1 cellular context compared by ENCODE assay signal in the genomic region with DNA sequence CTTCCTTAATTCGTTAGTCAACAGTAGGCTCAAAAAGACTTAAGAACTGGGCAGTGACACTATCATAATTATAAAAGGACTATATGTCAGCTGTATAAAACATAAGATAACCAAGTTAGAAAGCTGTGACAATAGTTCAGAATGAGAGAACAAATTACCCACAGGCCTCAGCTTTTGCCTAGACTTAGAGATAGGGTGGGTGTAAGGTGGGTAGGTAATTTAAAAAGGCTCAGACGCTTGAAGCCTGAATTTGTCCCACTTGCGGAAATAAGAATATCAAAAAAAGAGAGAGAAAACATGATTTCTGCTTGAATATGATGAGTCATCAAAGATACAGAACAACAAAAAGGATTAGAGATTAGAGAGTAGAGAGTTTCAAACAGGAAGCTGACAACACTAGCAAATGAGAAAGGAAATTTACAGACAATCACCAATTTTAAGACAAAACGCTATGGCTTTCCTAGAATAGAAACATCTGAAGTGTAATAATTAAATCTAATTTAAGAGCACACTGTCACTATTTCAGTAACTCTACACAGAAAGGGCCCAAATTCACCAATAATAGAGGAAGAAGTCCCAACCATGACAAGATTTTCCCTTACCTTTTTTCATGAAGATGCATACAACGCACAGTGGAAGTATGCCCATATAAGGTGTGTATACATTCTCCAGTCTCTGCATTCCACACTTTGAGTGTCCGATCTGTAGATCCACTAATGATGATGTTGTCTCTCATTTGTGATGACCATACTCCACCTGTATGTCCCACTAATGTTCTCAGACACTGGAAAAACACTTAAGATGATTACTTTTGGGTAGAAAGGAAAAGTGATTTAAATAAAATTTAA.
TF ChIP-seq lines count a peak whose summit lies in the region.

No MANE protein-coding gene starts in this region.

TF ChIP-seq in HepG2, 621 proteins besides CTCF, POLR2A, EP300 and RAD21:
- TF ChIP-seq ZNF143 (CRISPR knock-in tag; IDR thresholded peaks at IDR 0.05) (no peak), ZNF350 (CRISPR knock-in tag; IDR thresholded peaks at IDR 0.05; ENCODE audit: borderline replicate concordance, low read depth) (no peak), ZNF609 (CRISPR knock-in tag; IDR thresholded peaks at IDR 0.05; ENCODE audit: borderline replicate concordance) (no peak), ZNF777 (CRISPR knock-in tag; IDR thresholded peaks at IDR 0.05) (no peak), SIX4 (CRISPR knock-in tag; IDR thresholded peaks at IDR 0.05) (no peak), SRF (IDR thresholded peaks at IDR 0.05; ENCODE audit: low read depth, low read length) (peak; percentile 62; the same call in 1 of the 2 replicates), MAFF (IDR thresholded peaks at IDR 0.05; ENCODE audit: low read depth, low read length) (peak; percentile 90), ZNF136 (CRISPR knock-in tag; IDR thresholded peaks at IDR 0.05; ENCODE audit: low read depth) (no peak), ZNF629 (CRISPR knock-in tag; conservative IDR thresholded peaks at IDR 0.05) (no peak), GZF1 (CRISPR knock-in tag; IDR thresholded peaks at IDR 0.05) (no peak), MAFK (conservative IDR thresholded peaks at IDR 0.05 in 1 of 2, IDR thresholded peaks at IDR 0.05 in 1 of 2; ENCODE audit: low read length in 2 of 2) (peak; percentile 90 to 93), GMEB2 (CRISPR knock-in tag; IDR thresholded peaks at IDR 0.05; ENCODE audit: low read depth) (no peak), HIVEP1 (CRISPR knock-in tag; IDR thresholded peaks at IDR 0.05) (no peak), PHF8 (CRISPR knock-in tag; IDR thresholded peaks at IDR 0.05) (no peak), MAX (IDR thresholded peaks at IDR 0.05) (no peak)
- TF ChIP-seq, protein P1, sequence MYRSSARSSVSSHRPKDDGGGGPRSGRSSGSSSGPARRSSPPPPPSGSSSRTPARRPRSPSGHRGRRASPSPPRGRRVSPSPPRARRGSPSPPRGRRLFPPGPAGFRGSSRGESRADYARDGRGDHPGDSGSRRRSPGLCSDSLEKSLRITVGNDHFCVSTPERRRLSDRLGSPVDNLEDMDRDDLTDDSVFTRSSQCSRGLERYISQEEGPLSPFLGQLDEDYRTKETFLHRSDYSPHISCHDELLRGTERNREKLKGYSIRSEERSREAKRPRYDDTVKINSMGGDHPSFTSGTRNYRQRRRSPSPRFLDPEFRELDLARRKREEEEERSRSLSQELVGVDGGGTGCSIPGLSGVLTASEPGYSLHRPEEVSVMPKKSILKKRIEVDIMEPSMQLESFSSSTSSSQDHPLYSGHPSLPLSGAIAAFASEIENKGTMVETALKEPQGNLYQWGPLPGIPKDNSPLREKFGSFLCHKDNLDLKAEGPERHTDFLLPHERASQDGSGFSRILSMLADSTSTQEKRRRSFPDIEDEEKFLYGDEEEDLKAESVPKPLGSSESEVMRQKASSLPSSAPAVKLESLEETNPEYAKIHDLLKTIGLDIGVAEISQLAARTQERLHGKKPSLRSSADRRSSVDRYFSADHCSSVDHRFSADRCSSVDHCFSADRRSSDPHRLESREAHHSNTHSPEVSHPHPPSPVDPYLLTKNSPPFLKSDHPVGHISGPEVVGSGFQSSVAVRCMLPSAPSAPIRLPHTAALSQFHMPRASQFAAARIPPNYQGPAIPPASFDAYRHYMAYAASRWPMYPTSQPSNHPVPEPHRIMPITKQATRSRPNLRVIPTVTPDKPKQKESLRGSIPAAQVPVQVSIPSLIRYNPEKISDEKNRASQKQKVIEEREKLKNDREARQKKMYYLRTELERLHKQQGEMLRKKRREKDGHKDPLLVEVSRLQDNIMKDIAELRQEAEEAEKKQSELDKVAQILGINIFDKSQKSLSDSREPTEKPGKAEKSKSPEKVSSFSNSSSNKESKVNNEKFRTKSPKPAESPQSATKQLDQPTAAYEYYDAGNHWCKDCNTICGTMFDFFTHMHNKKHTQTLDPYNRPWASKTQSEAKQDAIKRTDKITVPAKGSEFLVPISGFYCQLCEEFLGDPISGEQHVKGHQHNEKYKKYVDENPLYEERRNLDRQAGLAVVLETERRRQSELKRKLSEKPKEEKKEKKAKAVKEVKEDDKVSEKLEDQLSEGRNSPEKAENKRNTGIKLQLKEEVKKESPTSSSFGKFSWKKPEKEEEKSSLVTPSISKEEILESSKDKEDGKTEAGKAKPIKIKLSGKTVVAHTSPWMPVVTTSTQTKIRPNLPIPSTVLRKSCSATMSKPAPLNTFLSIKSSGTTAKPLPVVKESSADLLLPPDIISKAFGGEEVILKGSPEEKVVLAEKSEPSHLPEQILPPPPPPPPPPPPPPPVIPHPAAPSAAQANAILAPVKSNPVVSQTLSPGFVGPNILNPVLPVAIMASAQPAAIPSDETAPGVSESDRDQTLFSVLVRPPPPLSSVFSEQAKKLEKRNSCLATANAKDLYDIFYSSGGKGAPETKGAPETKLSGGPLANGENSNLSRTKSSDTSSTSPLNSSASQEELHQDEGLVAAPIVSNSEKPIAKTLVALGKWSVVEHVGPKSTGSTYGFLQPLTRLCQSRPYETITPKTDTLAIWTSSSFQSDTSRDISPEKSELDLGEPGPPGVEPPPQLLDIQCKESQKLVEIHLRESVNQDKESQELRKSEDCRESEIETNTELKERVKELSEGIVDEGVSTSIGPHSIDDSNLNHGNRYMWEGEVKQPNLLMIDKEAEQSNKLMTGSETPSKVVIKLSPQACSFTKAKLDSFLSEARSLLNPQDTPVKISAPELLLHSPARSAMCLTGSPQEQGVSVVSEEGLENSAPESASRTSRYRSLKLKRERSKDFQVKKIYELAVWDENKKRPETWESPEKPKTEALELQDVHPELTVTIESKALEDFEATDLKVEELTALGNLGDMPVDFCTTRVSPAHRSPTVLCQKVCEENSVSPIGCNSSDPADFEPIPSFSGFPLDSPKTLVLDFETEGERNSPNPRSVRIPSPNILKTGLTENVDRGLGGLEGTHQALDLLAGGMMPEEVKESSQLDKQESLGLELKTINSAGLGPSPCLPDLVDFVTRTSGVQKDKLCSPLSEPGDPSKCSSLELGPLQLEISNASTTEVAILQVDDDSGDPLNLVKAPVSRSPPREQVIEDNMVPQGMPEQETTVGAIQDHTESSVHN (CRISPR knock-in tag; IDR thresholded peaks at IDR 0.05), result no peak
